In the genomic region with DNA sequence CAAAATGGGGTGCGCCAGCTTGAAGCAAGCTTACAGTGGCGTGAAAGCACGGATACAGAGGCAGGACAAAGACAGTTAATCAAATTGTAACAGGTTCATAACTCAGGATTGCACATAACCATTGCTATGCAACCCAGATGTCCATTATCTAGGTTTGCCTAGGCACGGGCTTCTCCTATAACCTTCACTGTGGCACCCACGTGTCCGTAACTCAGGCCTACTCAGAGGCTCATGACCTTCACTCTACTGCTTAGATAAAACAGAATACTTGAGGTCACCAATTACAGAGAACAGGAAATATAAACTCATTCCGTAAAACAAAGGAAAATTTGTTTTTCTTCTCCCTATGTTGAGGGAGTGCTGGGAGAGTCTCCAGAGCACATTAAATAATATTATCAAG, we compare ENCODE assay signal across 4 cellular contexts.
DNase-seq lines count a peak whose midpoint lies in the region; FAIRE-seq and TF ChIP-seq lines count a peak whose summit lies in the region.
"Not testable (repeated sequence)": the region's sequence is repeated elsewhere in the genome, so short reads cannot be mapped to it uniquely, and the experiment has no call there.

No MANE protein-coding gene starts in this region.

- H3K27ac ChIP-seq in adrenal gland, neural progenitor cell: not testable (repeated sequence)

- TF ChIP-seq POLR2A in H54 (IDR thresholded peaks at IDR 0.05; ENCODE audit: low read depth, low read length); adrenal gland (IDR thresholded peaks at IDR 0.05): not testable (repeated sequence)

- DNase-seq in H54 (ENCODE audit: insufficient read length, low spot score); neural progenitor cell (ENCODE audit: low spot score): not testable (repeated sequence)
- DNase-seq in adrenal gland (peak in 4 of 7 donors; percentile 11 to 31 (median 26)), fibroblast of pulmonary artery (ENCODE audit: low read depth) (peak; percentile 61)

- H3K36me3 ChIP-seq in adrenal gland (replicated peaks in 1 of 2); neural progenitor cell: not testable (repeated sequence)

- not testable (repeated sequence) for H3K9me3 ChIP-seq in adrenal gland (replicated peaks in 1 of 3); neural progenitor cell (ENCODE audit: low read depth)

- peak; percentile 11 for FAIRE-seq in H54 (lab: Jason Lieb, UNC)

- not testable (repeated sequence) for H3K4me1 ChIP-seq in adrenal gland (replicated peaks in 1 of 2); neural progenitor cell

- H4K20me1 ChIP-seq in neural progenitor cell (ENCODE audit: low read depth), result not testable (repeated sequence)

- not testable (repeated sequence) for H3K27me3 Mint-ChIP-seq in neural progenitor cell (ENCODE audit: insufficient read depth, low read depth)

- H3K36me3 Mint-ChIP-seq in neural progenitor cell, result not testable (repeated sequence)

- not testable (repeated sequence) for H3K9me3 Mint-ChIP-seq in neural progenitor cell

- H3K4me1 Mint-ChIP-seq in neural progenitor cell, result not testable (repeated sequence)

- intact Hi-C loops in adrenal gland (cut with DNase I), result not testable (repeated sequence)

- not testable (repeated sequence) for H3K4me3 Mint-ChIP-seq in neural progenitor cell

- 38 to 68% (median 49%) methylated on average over 7 of the region's 7 CpGs for WGBS in adrenal gland, 4 donors

- H3K4me2 ChIP-seq in neural progenitor cell, result not testable (repeated sequence)

- peak overlapping the region; percentile 57 for H3K27ac Mint-ChIP-seq in neural progenitor cell

- not testable (repeated sequence) for H3F3A ChIP-seq in neural progenitor cell (ENCODE audit: low read depth)

- H3K4me3 ChIP-seq in adrenal gland; fibroblast of pulmonary artery (replicated peaks; ENCODE audit: low read depth, low read length); neural progenitor cell: not testable (repeated sequence)

- TF ChIP-seq CTCF in adrenal gland (IDR thresholded peaks at IDR 0.05); fibroblast of pulmonary artery (IDR thresholded peaks at IDR 0.05; ENCODE audit: low read length, missing control alignments); neural progenitor cell (IDR thresholded peaks at IDR 0.05): not testable (repeated sequence)

- not testable (repeated sequence) for H3K27me3 ChIP-seq in adrenal gland, neural progenitor cell

- not testable (repeated sequence) for H3K9ac ChIP-seq in neural progenitor cell

- not testable (repeated sequence) for H3K79me2 ChIP-seq in neural progenitor cell (ENCODE audit: low read depth)

- H2AFZ ChIP-seq in neural progenitor cell (replicated peaks), result not testable (repeated sequence)
